ENCODE assay signal across 23 cellular contexts in genomic region chr5:91668261-91668660, GRCh38.
"Had no signal": no experiment of that assay in that cellular context is flagged by ENCODE, and none has a peak within 500 bp of the region (broad histone marks: within the 10 kb centered on the region; RNA-seq: fewer than 3 reads in every experiment).

No MANE protein-coding gene starts in this region.

- H3K27ac ChIP-seq: neural progenitor cell, ovary, parathyroid adenoma, psoas muscle, right lobe of liver, sigmoid colon, stomach, thoracic aorta, thyroid gland, tibial nerve, upper lobe of left lung, vagina had no signal

- DNase-seq: occipital lobe; ovary; posterior cingulate gyrus; psoas muscle; right cardiac atrium; right lobe of liver; sigmoid colon; small intestine; stimulated activated CD4-positive, alpha-beta T cell treated with anti-CD3 and anti-CD28 coated beads, Interleukin-15, amount 100 ng/mL, for 24 hours; stimulated activated CD4-positive, alpha-beta T cell treated with anti-CD3 and anti-CD28 coated beads, Interleukin-2, amount 100 ng/mL, for 24 hours; stimulated activated CD4-positive, alpha-beta T cell treated with anti-CD3 and anti-CD28 coated beads, Interleukin-2, amount 100 ng/mL, for 48 hours; stimulated activated CD4-positive, alpha-beta T cell treated with anti-CD3 and anti-CD28 coated beads, Interleukin-4, amount 100 ng/mL, for 24 hours; stimulated activated naive B cell treated with anti-CD40 and anti-IgM and Interleukin-4, amounts not matched to agents 10 μg/mL and 1 μg/mL and 100 μg/mL, for 72 hours; stimulated activated naive CD4-positive, alpha-beta T cell treated with Interleukin-2 at 50 U/mL for 16 hours; stomach; thyroid gland; trophoblast cell; upper lobe of left lung had no signal

- H3K79me2 ChIP-seq: parathyroid adenoma had no signal

- H3K4me1 ChIP-seq: parathyroid adenoma, psoas muscle, right lobe of liver, sigmoid colon, stomach, thyroid gland, tibial nerve, upper lobe of left lung, vagina had no signal

- H3K36me3 ChIP-seq: neural progenitor cell, ovary, right lobe of liver, sigmoid colon, stomach, thoracic aorta, thyroid gland, tibial nerve, upper lobe of left lung, vagina had no signal

- H3K4me2 ChIP-seq: neural progenitor cell had no signal

- H3K4me3 ChIP-seq: neural progenitor cell, ovary, psoas muscle, right lobe of liver, sigmoid colon, stomach, thoracic aorta, thyroid gland, tibial nerve, upper lobe of left lung, vagina had no signal

- H2AFZ ChIP-seq: neural progenitor cell, parathyroid adenoma had no signal

- H3K9ac ChIP-seq: neural progenitor cell, parathyroid adenoma had no signal

- H3K27me3 ChIP-seq: neural progenitor cell, ovary, right lobe of liver, sigmoid colon, stomach, thyroid gland, tibial nerve, upper lobe of left lung, vagina had no signal

- H3K9me3 ChIP-seq: ovary, psoas muscle, right lobe of liver, stomach, thoracic aorta, thyroid gland, tibial nerve, upper lobe of left lung, vagina had no signal
